34 cellular contexts compared by ENCODE assay signal in genomic region chr5:27608992-27609391, GRCh38.
"Had no signal": no experiment of that assay in that cellular context is flagged by ENCODE, and none has a peak within 500 bp of the region (broad histone marks: within the 10 kb centered on the region; RNA-seq: fewer than 3 reads in every experiment).

No MANE protein-coding gene starts in this region.

- H3K4me3 Mint-ChIP-seq: activated B cell treated with CpG ODN at 0.5 μM for 24 hours; activated CD4-positive, alpha-beta memory T cell treated with anti-CD3 and anti-CD28 coated beads for 36 hours; activated CD4-positive, alpha-beta T cell treated with anti-CD3 and anti-CD28 coated beads, Interleukin-2, amount 10 ng/mL, durations not matched to agents 24 days and 14 days; activated CD8-positive, alpha-beta T cell treated with anti-CD3 and anti-CD28 coated beads for 36 hours; activated naive CD4-positive, alpha-beta T cell treated with anti-CD3 and anti-CD28 coated beads for 36 hours; activated naive CD8-positive, alpha-beta T cell treated with anti-CD3 and anti-CD28 coated beads for 36 hours; activated T-cell treated with anti-CD3 and anti-CD28 coated beads, Interleukin-2, amount 50 U/mL, for 4 hours; activated T-cell treated with anti-CD3 and anti-CD28 coated beads, Interleukin-2, amount 50 U/mL, for 72 hours; activated T-helper 1 cell treated with anti-CD3 and anti-CD28 coated beads, Interleukin-12 subunit alpha, Interleukin-12 subunit beta, Interleukin-2, Interleukin-4 antibody, amounts not matched to agents 30 ng/mL and 10 ng/mL and 1 ng/mL, durations not matched to agents 14 hours and 24 hours and 36 hours; activated T-helper 17 cell treated with anti-CD3 and anti-CD28 coated beads, Interleukin-2, amount 50 U/mL, for 72 hours; T-helper 1 cell treated with Interleukin-12 subunit alpha and Interleukin-12 subunit beta and Interleukin-4 antibody, amounts not matched to agents 30 μg/mL and 1 μg/mL, for 36 hours; T-helper 2 cell treated with Interferon-gamma antibody and Interleukin-4, amounts not matched to agents 5 μg/mL and 100 μg/mL, for 36 hours had no signal

- H3K27ac ChIP-seq: adrenal gland, body of pancreas, brain microvascular endothelial cell, breast epithelium, VCaP had no signal

- H3K36me3 ChIP-seq: adrenal gland, brain microvascular endothelial cell, breast epithelium had no signal

- H3K4me3 ChIP-seq: adrenal gland, body of pancreas, breast epithelium had no signal

- H3K9me3 ChIP-seq: body of pancreas, breast epithelium had no signal

- H3K36me3 Mint-ChIP-seq: activated CD4-positive, alpha-beta memory T cell treated with anti-CD3 and anti-CD28 coated beads for 36 hours; activated naive CD8-positive, alpha-beta T cell treated with anti-CD3 and anti-CD28 coated beads for 36 hours had no signal

- ATAC-seq: activated CD8-positive, alpha-beta T cell treated with anti-CD3 and anti-CD28 coated beads for 36 hours; activated naive CD4-positive, alpha-beta T cell treated with anti-CD3 and anti-CD28 coated beads, Interleukin-2, amount 50 U/mL, for 72 hours; activated T-cell treated with anti-CD3 and anti-CD28 coated beads, Interleukin-2, amount 50 U/mL, for 4 hours; activated T-cell treated with anti-CD3 and anti-CD28 coated beads, Interleukin-2, amount 50 U/mL, for 72 hours; activated T-helper 17 cell treated with anti-CD3 and anti-CD28 coated beads, Interleukin-2, amount 50 U/mL, for 72 hours; body of pancreas had no signal

- H3K4me1 Mint-ChIP-seq: activated B cell treated with CpG ODN at 0.5 μM for 24 hours; activated CD4-positive, alpha-beta T cell treated with anti-CD3 and anti-CD28 coated beads, Interleukin-2, amount 10 ng/mL, durations not matched to agents 24 days and 14 days; activated naive CD8-positive, alpha-beta T cell treated with anti-CD3 and anti-CD28 coated beads for 36 hours; activated T-helper 17 cell treated with anti-CD3 and anti-CD28 coated beads, Interleukin-2, amount 50 U/mL, for 72 hours had no signal

- H3K9me3 Mint-ChIP-seq: activated CD4-positive, alpha-beta T cell treated with anti-CD3 and anti-CD28 coated beads, Interleukin-2, amount 10 ng/mL, durations not matched to agents 24 days and 14 days had no signal

- H3K27me3 Mint-ChIP-seq: activated B cell treated with CpG ODN at 0.5 μM for 24 hours; activated CD4-positive, alpha-beta memory T cell treated with anti-CD3 and anti-CD28 coated beads for 36 hours; activated CD4-positive, alpha-beta T cell treated with anti-CD3 and anti-CD28 coated beads, Interleukin-2, amount 10 ng/mL, durations not matched to agents 24 days and 14 days; activated CD8-positive, alpha-beta T cell treated with anti-CD3 and anti-CD28 coated beads for 36 hours; activated naive CD8-positive, alpha-beta T cell treated with anti-CD3 and anti-CD28 coated beads for 36 hours; activated T-helper 17 cell treated with anti-CD3 and anti-CD28 coated beads, Interleukin-2, amount 50 U/mL, for 72 hours had no signal

- H3K27ac Mint-ChIP-seq: activated B cell treated with CpG ODN at 0.5 μM for 24 hours; activated CD4-positive, alpha-beta memory T cell treated with anti-CD3 and anti-CD28 coated beads for 36 hours; activated CD4-positive, alpha-beta T cell treated with anti-CD3 and anti-CD28 coated beads, Interleukin-2, amount 10 ng/mL, durations not matched to agents 24 days and 14 days; activated CD8-positive, alpha-beta T cell treated with anti-CD3 and anti-CD28 coated beads for 36 hours; activated naive CD4-positive, alpha-beta T cell treated with anti-CD3 and anti-CD28 coated beads for 36 hours; activated naive CD4-positive, alpha-beta T cell treated with anti-CD3 and anti-CD28 coated beads, Interleukin-2, amount 50 U/mL, for 72 hours; activated naive CD8-positive, alpha-beta T cell treated with anti-CD3 and anti-CD28 coated beads for 36 hours; activated T-cell treated with anti-CD3 and anti-CD28 coated beads, Interleukin-2, amount 50 U/mL, for 72 hours; activated T-helper 1 cell treated with anti-CD3 and anti-CD28 coated beads, Interleukin-12 subunit alpha, Interleukin-12 subunit beta, Interleukin-2, Interleukin-4 antibody, amounts not matched to agents 30 ng/mL and 10 ng/mL and 1 ng/mL, durations not matched to agents 14 hours and 24 hours and 36 hours; activated T-helper 17 cell treated with anti-CD3 and anti-CD28 coated beads, Interleukin-2, amount 50 U/mL, for 72 hours; T-helper 1 cell treated with Interleukin-12 subunit alpha and Interleukin-12 subunit beta and Interleukin-4 antibody, amounts not matched to agents 30 μg/mL and 1 μg/mL, for 36 hours; T-helper 2 cell treated with Interferon-gamma antibody and Interleukin-4, amounts not matched to agents 5 μg/mL and 100 μg/mL, for 36 hours had no signal

- DNase-seq: activated B cell treated with CpG ODN at 0.5 μM for 24 hours; activated CD4-positive, alpha-beta memory T cell treated with anti-CD3 and anti-CD28 coated beads for 36 hours; activated CD4-positive, alpha-beta T cell treated with anti-CD3 and anti-CD28 coated beads for 4 hours; activated CD4-positive, alpha-beta T cell treated with anti-CD3 and anti-CD28 coated beads, Interleukin-2, amount 10 ng/mL, durations not matched to agents 24 days and 14 days; activated CD4-positive, alpha-beta T cell treated with anti-CD3 and anti-CD28 coated beads, Interleukin-2, amount 50 U/mL, for 1 hour; activated CD4-positive, alpha-beta T cell treated with anti-CD3 and anti-CD28 coated beads, Interleukin-2, amount 50 U/mL, for 4 hours; activated CD4-positive, CD25-positive, alpha-beta regulatory T cell treated with anti-CD3 and anti-CD28 coated beads, Interleukin-2, amount 50 U/mL, for 72 hours; activated CD8-positive, alpha-beta memory T cell treated with anti-CD3 and anti-CD28 coated beads, Interleukin-2, amount 50 U/mL, for 4 hours; activated CD8-positive, alpha-beta T cell treated with anti-CD3 and anti-CD28 coated beads for 36 hours; activated effector memory CD4-positive, alpha-beta T cell treated with anti-CD3 and anti-CD28 coated beads, Interleukin-2, amount 50 U/mL, for 16 hours; activated gamma-delta T cell treated with Interleukin-2 at 50 U/mL for 16 hours; activated naive CD4-positive, alpha-beta T cell; activated naive CD4-positive, alpha-beta T cell treated with anti-CD3 and anti-CD28 coated beads for 36 hours; activated naive CD4-positive, alpha-beta T cell treated with anti-CD3 and anti-CD28 coated beads, Interleukin-2, amount 50 U/mL, for 16 hours; activated naive CD8-positive, alpha-beta T cell treated with anti-CD3 and anti-CD28 coated beads for 36 hours; activated T-cell treated with anti-CD3 and anti-CD28 coated beads for 4 hours; activated T-cell treated with anti-CD3 and anti-CD28 coated beads, Interleukin-2, amount 50 U/mL, for 1 hour; activated T-cell treated with anti-CD3 and anti-CD28 coated beads, Interleukin-2, amount 50 U/mL, for 4 hours; activated T-cell treated with anti-CD3 and anti-CD28 coated beads, Interleukin-2, amount 50 U/mL, for 72 hours; adrenal gland; amniotic stem cell; aorta; body of pancreas; brain microvascular endothelial cell; central memory CD4-positive, alpha-beta T cell; T-helper 2 cell; T-helper 9 cell had no signal

- H3K27me3 ChIP-seq: adrenal gland, body of pancreas, brain microvascular endothelial cell, breast epithelium had no signal

- H3K4me1 ChIP-seq: adrenal gland, body of pancreas, breast epithelium had no signal
